22 cellular contexts compared by ENCODE assay signal in the genomic region with DNA sequence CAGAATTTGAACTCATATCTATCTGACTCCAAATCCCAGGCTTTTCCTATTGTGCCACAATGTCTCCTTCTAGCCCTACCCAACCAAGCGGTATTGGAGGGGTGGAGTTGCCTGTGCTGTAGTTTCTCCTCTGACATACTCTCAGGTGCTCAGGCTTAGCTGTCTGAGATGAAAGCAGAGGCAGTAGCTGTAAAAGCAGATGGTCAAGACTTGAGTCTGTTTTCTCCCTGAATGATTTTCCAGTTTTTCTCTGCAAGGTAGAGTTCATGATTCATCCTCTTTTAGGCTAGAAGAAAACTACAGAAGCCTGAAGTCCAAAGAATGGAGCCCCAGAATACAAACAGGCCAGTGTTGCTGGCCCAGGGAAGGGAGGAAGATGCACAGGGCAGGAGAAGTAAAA.
"Had no signal": no experiment of that assay in that cellular context is flagged by ENCODE, and none has a peak within 500 bp of the region (broad histone marks: within the 10 kb centered on the region; RNA-seq: fewer than 3 reads in every experiment).

No MANE protein-coding gene starts in this region.

- ATAC-seq: HepG2, K562, T-cell had no signal

- DNase-seq: Kasumi-1, MV-4-11, NCI-H1048, NCI-H1105, NCI-H1417, NCI-H1436 treated with DMSO at 0.1 percent for 48 hours, NCI-H1694, NCI-H187 treated with DMSO at 0.1 percent for 48 hours, NCI-H2029 treated with DMSO at 0.1 percent for 48 hours, NCI-H226, NCI-H446, NCI-H510A, NCI-H524 treated with DMSO at 0.1 percent for 48 hours, NCI-H69, NCI-H774, RPMI8226, SHP77, SK-N-SH, SW 1271, T-cell had no signal
